ENCODE assay signal across 11 cellular contexts in the genomic region with DNA sequence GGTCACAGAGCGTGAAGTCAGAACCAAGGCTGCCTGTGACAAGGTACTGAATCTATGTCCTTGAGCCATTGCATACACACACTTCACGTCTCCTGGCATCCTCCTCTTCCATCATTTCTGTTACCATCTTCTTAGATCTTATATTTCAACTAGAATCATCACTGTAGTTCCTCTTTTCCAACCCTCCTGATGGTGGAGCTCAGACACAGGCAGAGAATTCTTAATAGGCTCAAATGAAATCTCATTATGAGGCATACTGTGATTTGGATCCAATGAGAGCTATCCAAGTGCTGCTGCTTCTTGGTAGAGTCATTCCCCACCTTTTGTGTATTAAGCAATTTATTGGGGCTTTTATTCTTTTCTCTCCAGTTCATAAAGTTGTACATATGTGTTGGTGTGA.
DNase-seq lines count a peak whose midpoint lies in the region; ATAC-seq and TF ChIP-seq lines count a peak whose summit lies in the region.
"Had no signal": no experiment of that assay in that cellular context is flagged by ENCODE, and none has a peak within 500 bp of the region (broad histone marks: within the 10 kb centered on the region; RNA-seq: fewer than 3 reads in every experiment).

No MANE protein-coding gene starts in this region.

- CTCF ChIA-PET in Calu3 (lab: Charles Lee), result interaction anchor here (0.6 to 1.0 kb wide), 2 partner anchors 19 to 512 kb away, joined by 3 read pairs; no protein-coding TSS in a partner anchor

- no peaks in the 10 kb centered on the region for H4K20me1 ChIP-seq in DOHH2 (ENCODE audit: control insufficient read depth, insufficient read depth, low read depth, low read length)

- H3K36me3 Mint-ChIP-seq in memory B cell (no peaks in the 10 kb centered on the region), Calu3 (ENCODE audit: insufficient read depth, unreplicated experiment) (no peaks in the 10 kb centered on the region), osteocyte (ENCODE audit: unreplicated experiment) (no peaks in the 10 kb centered on the region)

- H3K27ac Mint-ChIP-seq in memory B cell, result no peak overlapping the region
- H3K27ac Mint-ChIP-seq in Calu3 (ENCODE audit: unreplicated experiment), result no peak overlapping the region
- H3K27ac Mint-ChIP-seq in osteocyte (ENCODE audit: unreplicated experiment), result no peak overlapping the region
- H3K27ac Mint-ChIP-seq: activated CD8-positive, alpha-beta T cell treated with anti-CD3 and anti-CD28 coated beads, Interleukin-2, amount 10 ng/mL, durations not matched to agents 7 days and 5 days had no signal

- H3K27ac ChIP-seq in DOHH2 (ENCODE audit: low read depth, low read length) (no peak overlapping the region), SJCRH30 (no peak overlapping the region)
- H3K27ac ChIP-seq: tibial nerve had no signal

- no peak overlapping the region for H3K4me3 ChIP-seq in DOHH2 (ENCODE audit: low read length)
- H3K4me3 ChIP-seq in NB4 (ENCODE audit: low read depth, low read length), result no peak overlapping the region
- no peak overlapping the region for H3K4me3 ChIP-seq in SJCRH30
- H3K4me3 ChIP-seq: tibial nerve had no signal

- BruUV-seq in Calu3 (replicated peaks; lab: Mats Ljungman, UMichigan), result no TSS peak

- no peaks in the 10 kb centered on the region for H3K79me2 ChIP-seq in DOHH2 (ENCODE audit: control insufficient read depth, low read length)

- TF ChIP-seq CTCF in DOHH2 (IDR thresholded peaks at IDR 0.05; ENCODE audit: low read depth, low read length, poor library complexity, severe bottlenecking) (peak; percentile 38), NB4 (IDR thresholded peaks at IDR 0.05; ENCODE audit: low read depth, low read length) (peak; percentile 9), Calu3 (IDR thresholded peaks at IDR 0.05; ENCODE audit: unreplicated experiment) (no peak), osteocyte (IDR thresholded peaks at IDR 0.05) (no peak)

- H3K4me3 Mint-ChIP-seq in memory B cell, result no peak overlapping the region
- H3K4me3 Mint-ChIP-seq in Calu3 (ENCODE audit: low read depth, unreplicated experiment), result no peak overlapping the region
- H3K4me3 Mint-ChIP-seq in osteocyte (ENCODE audit: unreplicated experiment), result no peak overlapping the region
- H3K4me3 Mint-ChIP-seq: activated CD8-positive, alpha-beta T cell treated with anti-CD3 and anti-CD28 coated beads, Interleukin-2, amount 10 ng/mL, durations not matched to agents 7 days and 5 days had no signal

- H3K4me2 ChIP-seq in DOHH2 (ENCODE audit: low read length), result no peak overlapping the region

- H3K27me3 Mint-ChIP-seq in memory B cell, result no peaks in the 10 kb centered on the region
- no peaks in the 10 kb centered on the region for H3K27me3 Mint-ChIP-seq in Calu3 (ENCODE audit: unreplicated experiment)
- H3K27me3 Mint-ChIP-seq in osteocyte (ENCODE audit: unreplicated experiment), result peaks cover 30% of the 10 kb centered on the region

- TF ChIP-seq POLR2A in NB4 (IDR thresholded peaks at IDR 0.05; ENCODE audit: extremely low read depth, insufficient read length), result no peak

- ATAC-seq in memory B cell (ENCODE audit: low read depth) (peak; percentile 38), HG03457 (IDR thresholded peaks at IDR 0.05; ENCODE audit: unreplicated experiment) (no peak)
- ATAC-seq: activated CD8-positive, alpha-beta T cell treated with anti-CD3 and anti-CD28 coated beads, Interleukin-2, amount 10 ng/mL, durations not matched to agents 7 days and 5 days had no signal

- no peaks in the 10 kb centered on the region for H3K9me3 ChIP-seq in DOHH2 (ENCODE audit: control insufficient read depth, insufficient read depth, low read length)
- H3K9me3 ChIP-seq in SJCRH30 (replicated peaks), result no peaks in the 10 kb centered on the region
- H3K9me3 ChIP-seq: tibial nerve had no signal

- H3F3A ChIP-seq in DOHH2 (ENCODE audit: control insufficient read depth, insufficient read depth), result no peaks in the 10 kb centered on the region

- no peaks in the 10 kb centered on the region for H3K9me3 Mint-ChIP-seq in memory B cell
- H3K9me3 Mint-ChIP-seq in Calu3 (ENCODE audit: low read depth, unreplicated experiment), result no peaks in the 10 kb centered on the region
- H3K9me3 Mint-ChIP-seq in osteocyte (ENCODE audit: unreplicated experiment), result no peaks in the 10 kb centered on the region

- H3K36me3 ChIP-seq in DOHH2 (ENCODE audit: control insufficient read depth, low read length) (no peaks in the 10 kb centered on the region), SJCRH30 (no peaks in the 10 kb centered on the region)
- H3K36me3 ChIP-seq: tibial nerve had no signal

- intact Hi-C loops in Calu3 (cut with micrococcal nuclease; ENCODE audit: unreplicated experiment), result no loop called here

- no peaks in the 10 kb centered on the region for H3K9me2 ChIP-seq in DOHH2 (replicated peaks; ENCODE audit: control insufficient read depth, low read length)

- H3K4me1 ChIP-seq in DOHH2 (ENCODE audit: control insufficient read depth, low read length) (no peaks in the 10 kb centered on the region), SJCRH30 (no peaks in the 10 kb centered on the region; the same call in 1 of the 2 replicates)
- H3K4me1 ChIP-seq: tibial nerve had no signal

- H3K27me3 ChIP-seq in DOHH2 (ENCODE audit: control insufficient read depth, low read length) (0 out of 2 replicates have a peak, but pooled peaks cover 3% of the 10 kb centered on the region), SJCRH30 (no peaks in the 10 kb centered on the region)
- H3K27me3 ChIP-seq: tibial nerve had no signal

- DNase-seq in NB4 (ENCODE audit: low read depth) (peak; percentile 32), SJCRH30 (peak; percentile 42 to 76), memory B cell (ENCODE audit: low spot score in 2 of 2) (no peak), AG08395 (ENCODE audit: low spot score) (no peak), Calu3 (no peak), osteocyte (ENCODE audit: extremely low spot score, unreplicated experiment) (no peak)
- DNase-seq: activated CD8-positive, alpha-beta T cell treated with anti-CD3 and anti-CD28 coated beads, Interleukin-2, amount 10 ng/mL, durations not matched to agents 7 days and 5 days; amniotic stem cell had no signal

- H3K4me1 Mint-ChIP-seq in memory B cell, result no peaks in the 10 kb centered on the region
- H3K4me1 Mint-ChIP-seq in Calu3 (ENCODE audit: low read depth, unreplicated experiment), result no peaks in the 10 kb centered on the region
- no peaks in the 10 kb centered on the region for H3K4me1 Mint-ChIP-seq in osteocyte (ENCODE audit: unreplicated experiment)

Comparison
In these comparisons a context has a peak if more than half of its experiments do, and no peak if none do; other contexts are left out.
1. CTCF ChIP-seq: peak in DOHH2 (single experiment) and NB4 (single experiment); none in Calu3 (single experiment) and osteocyte (single experiment).
2. DNase-seq: peak in NB4 (single experiment) and SJCRH30 (2 of 2); none in memory B cell (0 of 2), AG08395 (single experiment), Calu3 (single experiment) and osteocyte (single experiment).